2 cellular contexts compared by ENCODE assay signal in genomic region chr10:43904301-43904700, GRCh38.
TF ChIP-seq lines count a peak whose summit lies in the region.

No MANE protein-coding gene starts in this region.

TF ChIP-seq in GM23338, 12 proteins besides CTCF, POLR2A, EP300 and RAD21:
- TF ChIP-seq STAT1 (IDR thresholded peaks at IDR 0.05; ENCODE audit: unreplicated experiment) = no peak
- no peak for TF ChIP-seq ZNF462 (CRISPR knock-in tag; IDR thresholded peaks at IDR 0.05)
- TF ChIP-seq EZH2phosphoT487 (IDR thresholded peaks at IDR 0.05; ENCODE audit: unreplicated experiment) = no peak
- TF ChIP-seq JUNB (IDR thresholded peaks at IDR 0.05; ENCODE audit: unreplicated experiment) = no peak
- TF ChIP-seq ZNF114 (CRISPR knock-in tag; IDR thresholded peaks at IDR 0.05) = no peak
- TF ChIP-seq EZH2 (IDR thresholded peaks at IDR 0.05; ENCODE audit: low read depth, unreplicated experiment) = no peak
- no peak for TF ChIP-seq NANOG (IDR thresholded peaks at IDR 0.05; ENCODE audit: borderline replicate concordance)
- TF ChIP-seq CREB1 (CRISPR knock-in tag; IDR thresholded peaks at IDR 0.05; ENCODE audit: low read depth) = no peak
- TF ChIP-seq ETS1 (IDR thresholded peaks at IDR 0.05) = no peak
- no peak for TF ChIP-seq ZNF331 (CRISPR knock-in tag; IDR thresholded peaks at IDR 0.05; ENCODE audit: low read depth)
- TF ChIP-seq REST (IDR thresholded peaks at IDR 0.05; ENCODE audit: unreplicated experiment) = no peak
- TF ChIP-seq POLR2AphosphoS5 (IDR thresholded peaks at IDR 0.05; ENCODE audit: low read depth) = no peak

TF ChIP-seq in IMR-90, 13 proteins besides CTCF, POLR2A, EP300 and RAD21:
- TF ChIP-seq SMC3 (IDR thresholded peaks at IDR 0.05; ENCODE audit: low read depth, low read length) (no peak), NFE2L2 (IDR thresholded peaks at IDR 0.05; ENCODE audit: low read depth, low read length) (no peak), RFX5 (IDR thresholded peaks at IDR 0.05; ENCODE audit: low read depth, low read length) (no peak), RCOR1 (IDR thresholded peaks at IDR 0.05; ENCODE audit: insufficient replicate concordance, low read length) (no peak), USF2 (IDR thresholded peaks at IDR 0.05; ENCODE audit: low read depth, low read length) (no peak), CHD1 (IDR thresholded peaks at IDR 0.05; ENCODE audit: low read depth, low read length) (no peak), MAFK (IDR thresholded peaks at IDR 0.05; ENCODE audit: low read depth, low read length) (no peak), BHLHE40 (IDR thresholded peaks at IDR 0.05; ENCODE audit: low read depth, low read length) (no peak), FOS (IDR thresholded peaks at IDR 0.05; ENCODE audit: low read depth, low read length) (no peak), ELK1 (IDR thresholded peaks at IDR 0.05; ENCODE audit: borderline replicate concordance, low read depth, low read length) (no peak), MAZ (IDR thresholded peaks at IDR 0.05; ENCODE audit: borderline replicate concordance, low read depth, low read length) (no peak), CEBPB (IDR thresholded peaks at IDR 0.05; ENCODE audit: low read depth, low read length) (no peak), MXI1 (IDR thresholded peaks at IDR 0.05; ENCODE audit: borderline replicate concordance, low read depth, low read length) (no peak)
